Comparison of ENCODE assay signal across 16 cellular contexts in genomic region chr12:91335724-91336123, GRCh38.
DNase-seq lines count a peak whose midpoint lies in the region; ATAC-seq and TF ChIP-seq lines count a peak whose summit lies in the region.
"Had no signal": no experiment of that assay in that cellular context is flagged by ENCODE, and none has a peak within 500 bp of the region (broad histone marks: within the 10 kb centered on the region; RNA-seq: fewer than 3 reads in every experiment).

No MANE protein-coding gene starts in this region.

- no peaks in the 10 kb centered on the region for H3K36me3 Mint-ChIP-seq in stimulated activated memory B cell treated with anti-CD40 and anti-IgM and Interleukin-4, amounts not matched to agents 10 μg/mL and 1 μg/mL and 100 μg/mL, for 72 hours

- no peak overlapping the region for H3K27ac ChIP-seq in right atrium auricular region
- H3K27ac ChIP-seq in smooth muscle cell (ENCODE audit: low read depth): peak overlapping the region; percentile 0
- H3K27ac ChIP-seq: PC-9 had no signal

- no peak overlapping the region for H3K4me3 Mint-ChIP-seq in stimulated activated memory B cell treated with anti-CD40 and anti-IgM and Interleukin-4, amounts not matched to agents 10 μg/mL and 1 μg/mL and 100 μg/mL, for 72 hours

- H3K36me3 ChIP-seq in right atrium auricular region (no peaks in the 10 kb centered on the region), smooth muscle cell (ENCODE audit: low read depth) (no peaks in the 10 kb centered on the region)
- H3K36me3 ChIP-seq: MG63 had no signal

- H3K9me3 Mint-ChIP-seq in stimulated activated memory B cell treated with anti-CD40 and anti-IgM and Interleukin-4, amounts not matched to agents 10 μg/mL and 1 μg/mL and 100 μg/mL, for 72 hours: peaks cover 9% of the 10 kb centered on the region

- peak overlapping the region; percentile 2 for H3K4me2 ChIP-seq in smooth muscle cell
- H3K4me2 ChIP-seq: PC-9 had no signal

- DNase-seq in Right ventricle myocardium superior (no peak), right atrium auricular region (ENCODE audit: low spot score) (no peak), NCI-H524 (lab: John Stamatoyannopoulos, UW) (peak; percentile 77 to 89), fibroblast of gingiva (ENCODE audit: low read depth) (peak; percentile 51), smooth muscle cell (lab: John Stamatoyannopoulos, UW; ENCODE audit: unreplicated experiment) (no peak), NCI-H446 (lab: John Stamatoyannopoulos, UW) (no peak), SIG-M5 (lab: John Stamatoyannopoulos, UW) (no peak)
- DNase-seq: AML-193, Caco-2, KG1, MG63, NCI-H1105, NCI-H1694 treated with DMSO at 0.1 percent for 48 hours, NCI-H510A treated with DMSO at 0.1 percent for 48 hours, PC-9 had no signal

- H3K9ac ChIP-seq in smooth muscle cell (ENCODE audit: low read depth): no peak overlapping the region

- H3K4me3 ChIP-seq in right atrium auricular region: no peak overlapping the region
- no peak overlapping the region for H3K4me3 ChIP-seq in smooth muscle cell
- H3K4me3 ChIP-seq: MG63, PC-9 had no signal

- no peaks in the 10 kb centered on the region for H3K9me3 ChIP-seq in right atrium auricular region
- no peaks in the 10 kb centered on the region for H3K9me3 ChIP-seq in smooth muscle cell (replicated peaks; ENCODE audit: low read depth)
- H3K9me3 ChIP-seq: Caco-2, MG63 had no signal

- no peaks in the 10 kb centered on the region for H4K20me1 ChIP-seq in smooth muscle cell (ENCODE audit: low read depth)

- 59% methylated on average over 1 of the region's 1 CpG for WGBS in smooth muscle cell (ENCODE audit: low lambda C conversion rate)

- peaks cover 4% of the 10 kb centered on the region for H3F3A ChIP-seq in smooth muscle cell (ENCODE audit: low read depth)

- TF ChIP-seq CTCF in right atrium auricular region (IDR thresholded peaks at IDR 0.05): no peak
- no peak for TF ChIP-seq CTCF in smooth muscle cell (IDR thresholded peaks at IDR 0.05; ENCODE audit: borderline replicate concordance, insufficient read depth, poor library complexity, severe bottlenecking)

- H3K27me3 Mint-ChIP-seq in stimulated activated memory B cell treated with anti-CD40 and anti-IgM and Interleukin-4, amounts not matched to agents 10 μg/mL and 1 μg/mL and 100 μg/mL, for 72 hours: peaks cover 30% of the 10 kb centered on the region

- ATAC-seq in Right ventricle myocardium superior (ENCODE audit: poor library complexity): peak; percentile 25
- no peak for ATAC-seq in stimulated activated memory B cell treated with anti-CD40 and anti-IgM and Interleukin-4, amounts not matched to agents 10 μg/mL and 1 μg/mL and 100 μg/mL, for 72 hours

- no peaks in the 10 kb centered on the region for H3K4me1 Mint-ChIP-seq in stimulated activated memory B cell treated with anti-CD40 and anti-IgM and Interleukin-4, amounts not matched to agents 10 μg/mL and 1 μg/mL and 100 μg/mL, for 72 hours

- H3K79me2 ChIP-seq in smooth muscle cell (ENCODE audit: low read depth): no peaks in the 10 kb centered on the region

- H3K27me3 ChIP-seq in right atrium auricular region: no peaks in the 10 kb centered on the region
- H3K27me3 ChIP-seq in smooth muscle cell (ENCODE audit: low read depth): no peaks in the 10 kb centered on the region
- H3K27me3 ChIP-seq: MG63 had no signal

- intact Hi-C loops in Right ventricle myocardium superior (cut with DNase I): no loop called here

- no peaks in the 10 kb centered on the region for H3K4me1 ChIP-seq in right atrium auricular region
- no peaks in the 10 kb centered on the region for H3K4me1 ChIP-seq in smooth muscle cell (ENCODE audit: low read depth)
- H3K4me1 ChIP-seq: Caco-2 had no signal

- no peak overlapping the region for H3K27ac Mint-ChIP-seq in stimulated activated memory B cell treated with anti-CD40 and anti-IgM and Interleukin-4, amounts not matched to agents 10 μg/mL and 1 μg/mL and 100 μg/mL, for 72 hours

- no peak overlapping the region for H2AFZ ChIP-seq in smooth muscle cell (ENCODE audit: low read depth)
- H2AFZ ChIP-seq: PC-9 had no signal

Comparison
In these comparisons a context has a peak if more than half of its experiments do, and no peak if none do; other contexts are left out.
1. DNase-seq: peak in NCI-H524 (2 of 2) and fibroblast of gingiva (single experiment); none in Right ventricle myocardium superior (single experiment), right atrium auricular region (single experiment), smooth muscle cell (single experiment), NCI-H446 (0 of 2) and SIG-M5 (single experiment).